22 cellular contexts compared by ENCODE assay signal in genomic region chr20:7257719-7258466, GRCh38.
"Had no signal": no experiment of that assay in that cellular context is flagged by ENCODE, and none has a peak within 500 bp of the region (broad histone marks: within the 10 kb centered on the region; RNA-seq: fewer than 3 reads in every experiment).

No MANE protein-coding gene starts in this region.

- H3K27ac ChIP-seq: dorsolateral prefrontal cortex, gastroesophageal sphincter, lower lobe of right lung, neutrophil, pancreas, sigmoid colon, testis, tibial artery had no signal

- ATAC-seq: esophagus mucosa; gastroesophageal sphincter; lower lobe of right lung; natural killer cell; stimulated activated effector memory CD8-positive, alpha-beta T cell treated with anti-CD3 and anti-CD28 coated beads, Interleukin-12 subunit alpha, Interleukin-12 subunit beta, amount 100 ng/mL, for 72 hours; stimulated activated naive CD8-positive, alpha-beta T cell treated with anti-CD3 and anti-CD28 coated beads, Interleukin-15, Interleukin-2, amounts not matched to agents 100 U/mL and 50 U/mL, for 24 hours had no signal

- DNase-seq: dorsolateral prefrontal cortex; effector CD4-positive, alpha-beta T cell; foreskin fibroblast; hypothalamus; immature natural killer cell; islet precursor cell; kidney glomerular epithelial cell; lower lobe of right lung; natural killer cell; pancreas; retina; sigmoid colon; stimulated activated CD4-positive, alpha-beta T cell treated with anti-CD3 and anti-CD28 coated beads, Interleukin-2, amount 100 ng/mL, for 24 hours; stimulated activated CD4-positive, alpha-beta T cell treated with anti-CD3 and anti-CD28 coated beads, Interleukin-4, amount 100 ng/mL, for 24 hours; stimulated activated naive CD8-positive, alpha-beta T cell treated with anti-CD3 and anti-CD28 coated beads, Interleukin-15, Interleukin-2, amounts not matched to agents 100 U/mL and 50 U/mL, for 24 hours; substantia nigra; testis; tibial artery had no signal

- H3K36me3 ChIP-seq: gastroesophageal sphincter, lower lobe of right lung, neutrophil, pancreas, sigmoid colon, tibial artery had no signal

- H3K27me3 ChIP-seq: dorsolateral prefrontal cortex, gastroesophageal sphincter, neutrophil, pancreas, sigmoid colon, testis, tibial artery had no signal

- H3K9me3 ChIP-seq: gastroesophageal sphincter, lower lobe of right lung, neutrophil, pancreas, sigmoid colon, testis, tibial artery had no signal

- H3K4me1 ChIP-seq: lower lobe of right lung, pancreas, sigmoid colon, testis, tibial artery had no signal

- H3K4me3 ChIP-seq: dorsolateral prefrontal cortex, gastroesophageal sphincter, lower lobe of right lung, pancreas, sigmoid colon, testis, tibial artery had no signal
